In genomic region chr11:13221722-13222121, GRCh38 we compare ENCODE assay signal across 24 cellular contexts. TPM values are rescaled to one million over a fixed set of nuclear protein-coding genes. Genes with fewer than 3 reads are reported as not detected.
A peak's percentile ranks its signal among the peaks of the same experiment; 100 is the strongest.
DNase-seq lines count a peak whose midpoint lies in the region; ATAC-seq and TF ChIP-seq lines count a peak whose summit lies in the region.
"Had no signal": no experiment of that assay in that cellular context is flagged by ENCODE, and none has a peak within 500 bp of the region (broad histone marks: within the 10 kb centered on the region; RNA-seq: fewer than 3 reads in every experiment).

No MANE protein-coding gene starts in this region.

- H3K36me3 Mint-ChIP-seq in endodermal cell (ENCODE audit: low read depth): no peaks in the 10 kb centered on the region
- H3K36me3 Mint-ChIP-seq: CD8-positive, alpha-beta T cell; WTC11 had no signal

- H3K9me3 ChIP-seq in endodermal cell (ENCODE audit: control insufficient read depth, low read length): no peaks in the 10 kb centered on the region
- H3K9me3 ChIP-seq in parathyroid adenoma (ENCODE audit: control insufficient read depth, low read length): no peaks in the 10 kb centered on the region
- H3K9me3 ChIP-seq: adrenal gland, prostate gland, uterus had no signal

- peak overlapping the region; percentile 53 for H2AFZ ChIP-seq in parathyroid adenoma

- no peak overlapping the region for H3K4me3 Mint-ChIP-seq in endodermal cell
- H3K4me3 Mint-ChIP-seq: activated naive CD4-positive, alpha-beta T cell treated with anti-CD3 and anti-CD28 coated beads for 36 hours; activated T-helper 1 cell treated with anti-CD3 and anti-CD28 coated beads, Interleukin-12 subunit alpha, Interleukin-12 subunit beta, Interleukin-2, Interleukin-4 antibody, amounts not matched to agents 30 ng/mL and 10 ng/mL and 1 ng/mL, durations not matched to agents 14 hours and 24 hours and 36 hours; B cell; CD8-positive, alpha-beta T cell; WTC11 had no signal

- H3K36me3 ChIP-seq in endodermal cell (ENCODE audit: control insufficient read depth, insufficient read depth, low read length) (no peaks in the 10 kb centered on the region), parathyroid adenoma (ENCODE audit: control insufficient read depth, insufficient read depth, low read length) (no peaks in the 10 kb centered on the region)
- H3K36me3 ChIP-seq: adrenal gland, prostate gland, uterus had no signal

- no peaks in the 10 kb centered on the region for H3K79me2 ChIP-seq in parathyroid adenoma

- H3K9me3 Mint-ChIP-seq in endodermal cell: peaks cover 1% of the 10 kb centered on the region
- H3K9me3 Mint-ChIP-seq: activated naive CD4-positive, alpha-beta T cell treated with anti-CD3 and anti-CD28 coated beads for 36 hours; activated T-helper 1 cell treated with anti-CD3 and anti-CD28 coated beads, Interleukin-12 subunit alpha, Interleukin-12 subunit beta, Interleukin-2, Interleukin-4 antibody, amounts not matched to agents 30 ng/mL and 10 ng/mL and 1 ng/mL, durations not matched to agents 14 hours and 24 hours and 36 hours; CD8-positive, alpha-beta T cell had no signal

- peaks cover 17% of the 10 kb centered on the region for H3K4me1 ChIP-seq in endodermal cell (ENCODE audit: control insufficient read depth, insufficient read depth, low read length)
- H3K4me1 ChIP-seq in parathyroid adenoma: no peaks in the 10 kb centered on the region
- H3K4me1 ChIP-seq: prostate gland, uterus had no signal

- DNase-seq in D341Med (ENCODE audit: low spot score) (peak; percentile 65), NCI-H82 (lab: John Stamatoyannopoulos, UW) (peak; percentile 96), endodermal cell (no peak), T1000 (lab: John Stamatoyannopoulos, UW) (no peak), islet precursor cell (no peak), KBM-7 (no peak)
- DNase-seq: activated naive CD4-positive, alpha-beta T cell treated with anti-CD3 and anti-CD28 coated beads for 36 hours; adrenal gland; CD8-positive, alpha-beta T cell; effector CD8-positive, alpha-beta T cell; erythroblast; NCI-H1092; NCI-H1930; NCI-H2227 treated with DMSO at 0.1 percent for 48 hours; stimulated activated CD4-positive, alpha-beta T cell treated with anti-CD3 and anti-CD28 coated beads, Interleukin-15, amount 100 ng/mL, for 24 hours; stimulated activated naive CD4-positive, alpha-beta T cell treated with Interleukin-2 at 50 U/mL for 16 hours; uterus had no signal

- H3K4me3 ChIP-seq in endodermal cell (ENCODE audit: low read length) (no peak overlapping the region), parathyroid adenoma (ENCODE audit: low read depth, low read length) (no peak overlapping the region)
- H3K4me3 ChIP-seq: adrenal gland, prostate gland, uterus had no signal

- H3K27me3 ChIP-seq in endodermal cell (ENCODE audit: control insufficient read depth, insufficient read depth, low read length, poor library complexity, severe bottlenecking): peaks cover 4% of the 10 kb centered on the region
- H3K27me3 ChIP-seq in parathyroid adenoma (ENCODE audit: control insufficient read depth, insufficient read depth, low read length): no peaks in the 10 kb centered on the region
- H3K27me3 ChIP-seq: adrenal gland, uterus had no signal

- peaks cover 25% of the 10 kb centered on the region for H3K27me3 Mint-ChIP-seq in endodermal cell (ENCODE audit: insufficient read depth)
- H3K27me3 Mint-ChIP-seq: B cell had no signal

- H3K4me1 Mint-ChIP-seq in endodermal cell: peaks cover 25% of the 10 kb centered on the region
- H3K4me1 Mint-ChIP-seq: B cell had no signal

- peak overlapping the region; percentile 37 for H3K27ac Mint-ChIP-seq in endodermal cell
- H3K27ac Mint-ChIP-seq: activated naive CD4-positive, alpha-beta T cell treated with anti-CD3 and anti-CD28 coated beads for 36 hours; activated T-helper 1 cell treated with anti-CD3 and anti-CD28 coated beads, Interleukin-12 subunit alpha, Interleukin-12 subunit beta, Interleukin-2, Interleukin-4 antibody, amounts not matched to agents 30 ng/mL and 10 ng/mL and 1 ng/mL, durations not matched to agents 14 hours and 24 hours and 36 hours; B cell; CD8-positive, alpha-beta T cell; WTC11 had no signal

- WGBS in endodermal cell (ENCODE audit: insufficient coverage in 1 of 2, insufficient read length in 1 of 2), 2 experiments: 36 to 73% methylated on average over 4 of the region's 4 CpGs

- ATAC-seq in HG02642 (IDR thresholded peaks at IDR 0.05; ENCODE audit: poor library complexity, unreplicated experiment): no peak
- ATAC-seq: CD8-positive, alpha-beta T cell; Right ventricle myocardium inferior; WTC11 had no signal

- no peak overlapping the region for H3K4me2 ChIP-seq in parathyroid adenoma (ENCODE audit: low read length)

- TF ChIP-seq CTCF in endodermal cell (conservative IDR thresholded peaks at IDR 0.05): no peak
- no peak for TF ChIP-seq CTCF in parathyroid adenoma (IDR thresholded peaks at IDR 0.05)

- in situ Hi-C loops in KBM-7 (cut with MboI; ENCODE audit: low pct_unique_long_range_greater_than_20kb, low sequenced_read_pairs): no loop called here

- H3K9ac ChIP-seq in endodermal cell (ENCODE audit: extremely low read depth, low read length, poor library complexity, severe bottlenecking) (peak overlapping the region; percentile 27), parathyroid adenoma (no peak overlapping the region)

- H3K27ac ChIP-seq in endodermal cell (ENCODE audit: low read depth, low read length) (peak overlapping the region; percentile 21), parathyroid adenoma (no peak overlapping the region)
- H3K27ac ChIP-seq: prostate gland, uterus had no signal

RNA-seq across cellular contexts. Expression of gene BMAL1, which starts 55.9 kb away (rescaled TPM):
- 1 to 10 TPM; 3.7 to 7.2 TPM for total RNA-seq in endodermal cell
- 4.3 TPM for polyA plus RNA-seq in endodermal cell (2013, experiment 1 of 2)
- polyA plus RNA-seq in endodermal cell (2013, experiment 2 of 2): 5.7 TPM

Comparison
In these comparisons a context has a peak if more than half of its experiments do, and no peak if none do; other contexts are left out.
1. DNase-seq: peak in D341Med (single experiment) and NCI-H82 (single experiment); none in endodermal cell (single experiment), T1000 (single experiment), islet precursor cell (single experiment) and KBM-7 (single experiment).